In genomic region chr9:136047076-136047774, GRCh38 we compare ENCODE assay signal across 21 cellular contexts. TPM values are rescaled to one million over a fixed set of nuclear protein-coding genes. Genes with fewer than 3 reads are reported as not detected.
A peak's percentile ranks its signal among the peaks of the same experiment; 100 is the strongest.
DNase-seq lines count a peak whose midpoint lies in the region; ATAC-seq and TF ChIP-seq lines count a peak whose summit lies in the region.
"Had no signal": no experiment of that assay in that cellular context is flagged by ENCODE, and none has a peak within 500 bp of the region (broad histone marks: within the 10 kb centered on the region; RNA-seq: fewer than 3 reads in every experiment).

No MANE protein-coding gene starts in this region.

- intact Hi-C loops in CD14-positive monocyte (cut with micrococcal nuclease) = loop anchor here (5.0 to 10.0 kb wide), 4 partner anchors 45 to 82 kb away; partner anchors contain the start of gene UBAC1 (in 1 of the 2)
- intact Hi-C loops in IMR-90 (cut with micrococcal nuclease) = no loop called here
- intact Hi-C loops in spleen (cut with DNase I; ENCODE audit: low total_unique reads) = no loop called here
- intact Hi-C loops in psoas muscle (cut with DNase I) = no loop called here

- no peak overlapping the region for H3K4ac ChIP-seq in IMR-90 (ENCODE audit: low read depth, low read length)

- BruUV-seq in IMR-90 (replicated peaks; lab: Mats Ljungman, UMichigan) = no TSS peak

- no peak for DNase-seq in CD14-positive monocyte (ENCODE audit: low spot score)
- DNase-seq in IMR-90 = no peak
- DNase-seq in effector memory CD8-positive, alpha-beta T cell = peak in 2 of 3 experiments; percentile 60 to 62
- DNase-seq in spleen = no peak
- DNase-seq in NCI-H2196 (lab: John Stamatoyannopoulos, UW; ENCODE audit: unreplicated experiment) = no peak
- DNase-seq in psoas muscle = no peak
- DNase-seq in hypothalamus (lab: John Stamatoyannopoulos, UW) = no peak
- DNase-seq in HT-29 (ENCODE audit: low spot score) = no peak
- DNase-seq: activated CD4-positive, alpha-beta T cell treated with anti-CD3 and anti-CD28 coated beads, Interleukin-2, amount 50 U/mL, for 48 hours; activated naive CD4-positive, alpha-beta T cell treated with anti-CD3 and anti-CD28 coated beads, Interleukin-2, amount 50 U/mL, for 16 hours; activated T-cell treated with anti-CD3 and anti-CD28 coated beads, Interleukin-2, amount 50 U/mL, for 72 hours; COR-L47; mammary epithelial cell; NCI-H1092 treated with DMSO at 0.1 percent for 48 hours; NCI-H2081; NCI-H446 treated with DMSO at 0.1 percent for 48 hours; RPMI8226; stimulated activated naive CD8-positive, alpha-beta T cell treated with anti-CD3 and anti-CD28 coated beads, Interleukin-15, amount 100 ng/mL, for 72 hours; SW 1271 had no signal

- peaks cover 72% of the 10 kb centered on the region for H4K20me1 ChIP-seq in IMR-90 (ENCODE audit: insufficient read depth, low read length)

- no peak for TF ChIP-seq POLR2A in IMR-90 (IDR thresholded peaks at IDR 0.05; ENCODE audit: low read depth, low read length)
- no peak for TF ChIP-seq POLR2A in spleen (IDR thresholded peaks at IDR 0.05)

- H3K27ac Mint-ChIP-seq in CD14-positive monocyte = peak overlapping the region in 3 of 7 donors; percentile 93 to 98 (median 97)
- peak overlapping the region in 1 of 2 donors; percentile 91 for H3K27ac Mint-ChIP-seq in effector memory CD8-positive, alpha-beta T cell
- H3K27ac Mint-ChIP-seq: activated T-cell treated with anti-CD3 and anti-CD28 coated beads, Interleukin-2, amount 50 U/mL, for 72 hours had no signal

- dilution Hi-C loops in IMR-90 (cut with HindIII; ENCODE audit: low sequenced_read_pairs, unreplicated experiment) = no loop called here

- CTCF ChIA-PET in IMR-90 (lab: Yijun Ruan, JAX) = no interaction called here

- peaks cover 0 to 2% (median 0%) of the 10 kb centered on the region in 3 donors for H3K27me3 Mint-ChIP-seq in CD14-positive monocyte (ENCODE audit: low read depth in 3 of 3)
- no peaks in the 10 kb centered on the region for H3K27me3 Mint-ChIP-seq in effector memory CD8-positive, alpha-beta T cell

- no peak overlapping the region for H4K5ac ChIP-seq in IMR-90 (ENCODE audit: low read depth, low read length)

- no peak overlapping the region for H4K91ac ChIP-seq in IMR-90 (ENCODE audit: insufficient read depth, low read depth, low read length)

- peak overlapping the region; percentile 88 for H2AK9ac ChIP-seq in IMR-90 (replicated peaks; ENCODE audit: low read depth, low read length, poor library complexity)

- H3K4me2 ChIP-seq in IMR-90 (ENCODE audit: low read depth, low read length) = no peak overlapping the region

- H3K14ac ChIP-seq in IMR-90 (replicated peaks; ENCODE audit: low read depth, low read length) = no peak overlapping the region

- H3K9me1 ChIP-seq in IMR-90 (ENCODE audit: insufficient read depth, low read length) = peaks cover 19% of the 10 kb centered on the region

- H2BK15ac ChIP-seq in IMR-90 (ENCODE audit: low read depth, low read length) = no peak overlapping the region

- H3K23ac ChIP-seq in IMR-90 (ENCODE audit: low read depth, low read length) = no peak overlapping the region

- H3K9me3 ChIP-seq in IMR-90 (ENCODE audit: control insufficient read depth, insufficient read depth, low read length) = no peaks in the 10 kb centered on the region
- H3K9me3 ChIP-seq in spleen = no peaks in the 10 kb centered on the region
- no peaks in the 10 kb centered on the region for H3K9me3 ChIP-seq in psoas muscle
- H3K9me3 ChIP-seq: heart left ventricle, pancreas had no signal

- no peak overlapping the region for H2AFZ ChIP-seq in IMR-90 (replicated peaks; ENCODE audit: low read length, poor library complexity)

- no peak overlapping the region for H2BK120ac ChIP-seq in IMR-90 (ENCODE audit: low read depth, low read length)

- peaks cover 41% of the 10 kb centered on the region for H3K4me1 Mint-ChIP-seq in CD14-positive monocyte
- H3K4me1 Mint-ChIP-seq in effector memory CD8-positive, alpha-beta T cell (ENCODE audit: low read depth in 2 of 2) = peaks cover 11 to 20% of the 10 kb centered on the region in 2 donors

- H3K4me3 Mint-ChIP-seq in CD14-positive monocyte = peak overlapping the region; percentile 59 to 85
- peak overlapping the region in 1 of 2 donors; percentile 55 for H3K4me3 Mint-ChIP-seq in effector memory CD8-positive, alpha-beta T cell
- H3K4me3 Mint-ChIP-seq: activated T-cell treated with anti-CD3 and anti-CD28 coated beads, Interleukin-2, amount 50 U/mL, for 72 hours; stimulated activated naive CD8-positive, alpha-beta T cell treated with anti-CD3 and anti-CD28 coated beads, Interleukin-15, amount 100 ng/mL, for 72 hours had no signal

- POLR2A ChIA-PET in IMR-90 (lab: Charles Lee; ENCODE audit: unreplicated experiment) = no interaction called here

- peaks cover 11% of the 10 kb centered on the region for H3K4me1 ChIP-seq in IMR-90 (ENCODE audit: control insufficient read depth, insufficient read depth, low read length)
- peaks cover 6 to 100% (median 71%) of the 10 kb centered on the region in 6 donors for H3K4me1 ChIP-seq in spleen
- peaks cover 21% of the 10 kb centered on the region for H3K4me1 ChIP-seq in psoas muscle

- no peak overlapping the region for H3K9ac ChIP-seq in IMR-90 (ENCODE audit: low read depth, low read length)

- no peak overlapping the region for H2BK5ac ChIP-seq in IMR-90 (ENCODE audit: low read depth, low read length, poor library complexity, severe bottlenecking)

- H2AK5ac ChIP-seq in IMR-90 (ENCODE audit: low read depth, low read length) = 0 out of 2 replicates have a peak overlapping the region, but pooled peaks have one; percentile 63

- H4K8ac ChIP-seq in IMR-90 (ENCODE audit: low read depth in 2 of 2, low read length in 2 of 2) = no peak overlapping the region

- H3K27ac ChIP-seq in IMR-90 (ENCODE audit: insufficient read depth, low read length) (no peak overlapping the region), spleen (peak overlapping the region in 5 of 8 donors; percentile 46 to 92 (median 83)), psoas muscle (no peak overlapping the region)
- H3K27ac ChIP-seq: pancreas had no signal

- ATAC-seq in IMR-90 (ENCODE audit: low read depth) (no peak), psoas muscle (no peak)
- peak; percentile 83 for ATAC-seq in effector memory CD8-positive, alpha-beta T cell (replicated peaks)
- ATAC-seq: activated T-cell treated with anti-CD3 and anti-CD28 coated beads, Interleukin-2, amount 50 U/mL, for 72 hours; pancreas; stimulated activated naive CD8-positive, alpha-beta T cell treated with anti-CD3 and anti-CD28 coated beads, Interleukin-15, amount 100 ng/mL, for 72 hours had no signal

- H3K56ac ChIP-seq in IMR-90 (ENCODE audit: extremely low read depth, insufficient read depth, low read length) = no peak overlapping the region

- H3K36me3 ChIP-seq in IMR-90 (ENCODE audit: control insufficient read depth, insufficient read depth, low read length) (peaks cover 33% of the 10 kb centered on the region), spleen (peaks cover 0 to 65% (median 17%) of the 10 kb centered on the region in 6 donors), psoas muscle (ENCODE audit: insufficient read depth in 1 of 2, low read depth in 1 of 2) (peaks cover 4 to 36% of the 10 kb centered on the region in 2 donors)

- H3K4me3 ChIP-seq in IMR-90 (ENCODE audit: insufficient read depth, low read depth, low read length) = no peak overlapping the region
- peak overlapping the region in 2 of 8 donors; percentile 23 to 51 for H3K4me3 ChIP-seq in spleen
- H3K4me3 ChIP-seq in psoas muscle = no peak overlapping the region
- H3K4me3 ChIP-seq: pancreas had no signal

- no peak for TF ChIP-seq CTCF in CD14-positive monocyte (IDR thresholded peaks at IDR 0.05)
- TF ChIP-seq CTCF in IMR-90 (conservative IDR thresholded peaks at IDR 0.05; ENCODE audit: low read depth, low read length) = no peak
- no peak for TF ChIP-seq CTCF in spleen (IDR thresholded peaks at IDR 0.05 in 8 of 11, conservative IDR thresholded peaks at IDR 0.05 in 3 of 11)
- no peak for TF ChIP-seq CTCF in psoas muscle (IDR thresholded peaks at IDR 0.05)

- H3K27me3 ChIP-seq in IMR-90 (ENCODE audit: control insufficient read depth, insufficient read depth, low read length) = no peaks in the 10 kb centered on the region
- H3K27me3 ChIP-seq in spleen (replicated peaks in 1 of 7) = peaks cover 0 to 24% (median 11%) of the 10 kb centered on the region in 7 donors
- H3K27me3 ChIP-seq in psoas muscle (ENCODE audit: insufficient read depth in 3 of 3, low read length in 2 of 3) = no peaks in the 10 kb centered on the region
- H3K27me3 ChIP-seq: heart left ventricle, pancreas had no signal

- H3K36me3 Mint-ChIP-seq in CD14-positive monocyte = peaks cover 16 to 42% of the 10 kb centered on the region in 2 donors
- peaks cover 7% of the 10 kb centered on the region for H3K36me3 Mint-ChIP-seq in effector memory CD8-positive, alpha-beta T cell (ENCODE audit: insufficient read depth)

- H3K18ac ChIP-seq in IMR-90 (ENCODE audit: low read depth, low read length) = no peak overlapping the region

- H3K9me3 Mint-ChIP-seq in CD14-positive monocyte = peaks cover 0 to 6% (median 0%) of the 10 kb centered on the region in 7 donors
- H3K9me3 Mint-ChIP-seq in effector memory CD8-positive, alpha-beta T cell = no peaks in the 10 kb centered on the region
- H3K9me3 Mint-ChIP-seq: activated T-cell treated with anti-CD3 and anti-CD28 coated beads, Interleukin-2, amount 50 U/mL, for 72 hours; stimulated activated naive CD8-positive, alpha-beta T cell treated with anti-CD3 and anti-CD28 coated beads, Interleukin-15, amount 100 ng/mL, for 72 hours had no signal

- H2BK20ac ChIP-seq in IMR-90 (ENCODE audit: low read depth, low read length) = no peak overlapping the region

- in situ Hi-C loops in IMR-90 (cut with MboI; ENCODE audit: low sequenced_read_pairs) = no loop called here

- H3K79me1 ChIP-seq in IMR-90 (ENCODE audit: low read depth in 1 of 2, low read length in 2 of 2) = peaks cover 17 to 79% of the 10 kb centered on the region in 2 experiments

- 100% methylated on average over 3 of the region's 31 CpGs; no CpG with 5 or more reads in 1 of the 2 experiments for WGBS in IMR-90 (ENCODE audit: extremely low coverage in 2 of 2, insufficient read length in 1 of 2), 2 experiments
- WGBS in spleen, 5 donors = 80 to 89% (median 82%) methylated on average over 23 to 31 of the region's 31 CpGs
- WGBS in psoas muscle, 3 donors = 86 to 92% (median 89%) methylated on average over 31 of the region's 31 CpGs

- no peak for TF ChIP-seq RAD21 in IMR-90 (IDR thresholded peaks at IDR 0.05; ENCODE audit: low read length)

TF ChIP-seq in IMR-90, 13 proteins besides CTCF, POLR2A, EP300 and RAD21 (continues in another document):
- TF ChIP-seq RCOR1 (IDR thresholded peaks at IDR 0.05; ENCODE audit: insufficient replicate concordance, low read length) (no peak), NFE2L2 (IDR thresholded peaks at IDR 0.05; ENCODE audit: low read depth, low read length) (no peak)

RNA-seq across cellular contexts. Expression of gene NACC2, which starts 47.9 kb away (rescaled TPM):
- polyA plus RNA-seq in CD14-positive monocyte = 1 to 10 TPM; 8.1 to 8.7 TPM
- total RNA-seq in IMR-90 (2012; rRNA removed) = 7.9 and 11.1 TPM in 2 replicates
- polyA plus RNA-seq in IMR-90 (2012; rRNA removed) = 19.0 and 21.2 TPM in 2 replicates
- 16.0 and 22.9 TPM in 2 replicates for polyA plus RNA-seq in IMR-90 (2012; cell fraction: cytosol; rRNA removed)
- polyA plus RNA-seq in IMR-90 (2012; cell fraction: nucleus; rRNA removed; ENCODE audit: low replicate concordance) = 27.3 and 39.1 TPM in 2 replicates
- 10 to 100 TPM; 17.0 to 34.9 (median 26.5) TPM for total RNA-seq in spleen
- 1 to 10 TPM; 2.1 to 7.9 (median 2.4) TPM for polyA plus RNA-seq in spleen
- 10 to 100 TPM; 18.4 to 33.5 (median 28.0) TPM for total RNA-seq in psoas muscle
- polyA plus RNA-seq in psoas muscle = 10 to 100 TPM in 2 of 3 donors, 1 to 10 TPM in 1; 8.5 to 14.0 (median 10.4) TPM
- total RNA-seq in HT-29 (2014; rRNA removed; shearing (Covaris generic)) = 32.6 and 38.1 TPM in 2 replicates

Comparison
In these comparisons a context has a peak if more than half of its experiments do, and no peak if none do; other contexts are left out.
1. DNase-seq: peak in effector memory CD8-positive, alpha-beta T cell (2 of 3); none in CD14-positive monocyte (single experiment), IMR-90 (single experiment), spleen (single experiment), NCI-H2196 (single experiment), psoas muscle (0 of 2), hypothalamus (0 of 51) and HT-29 (single experiment).
2. H3K27ac ChIP-seq: peak in spleen (5 of 8); none in IMR-90 (single experiment) and psoas muscle (single experiment).
3. intact Hi-C loops: an anchor here in CD14-positive monocyte (5.0 to 10.0 kb wide); none called in IMR-90, spleen and psoas muscle.